Comparison of ENCODE assay signal across 16 cellular contexts in the genomic region with DNA sequence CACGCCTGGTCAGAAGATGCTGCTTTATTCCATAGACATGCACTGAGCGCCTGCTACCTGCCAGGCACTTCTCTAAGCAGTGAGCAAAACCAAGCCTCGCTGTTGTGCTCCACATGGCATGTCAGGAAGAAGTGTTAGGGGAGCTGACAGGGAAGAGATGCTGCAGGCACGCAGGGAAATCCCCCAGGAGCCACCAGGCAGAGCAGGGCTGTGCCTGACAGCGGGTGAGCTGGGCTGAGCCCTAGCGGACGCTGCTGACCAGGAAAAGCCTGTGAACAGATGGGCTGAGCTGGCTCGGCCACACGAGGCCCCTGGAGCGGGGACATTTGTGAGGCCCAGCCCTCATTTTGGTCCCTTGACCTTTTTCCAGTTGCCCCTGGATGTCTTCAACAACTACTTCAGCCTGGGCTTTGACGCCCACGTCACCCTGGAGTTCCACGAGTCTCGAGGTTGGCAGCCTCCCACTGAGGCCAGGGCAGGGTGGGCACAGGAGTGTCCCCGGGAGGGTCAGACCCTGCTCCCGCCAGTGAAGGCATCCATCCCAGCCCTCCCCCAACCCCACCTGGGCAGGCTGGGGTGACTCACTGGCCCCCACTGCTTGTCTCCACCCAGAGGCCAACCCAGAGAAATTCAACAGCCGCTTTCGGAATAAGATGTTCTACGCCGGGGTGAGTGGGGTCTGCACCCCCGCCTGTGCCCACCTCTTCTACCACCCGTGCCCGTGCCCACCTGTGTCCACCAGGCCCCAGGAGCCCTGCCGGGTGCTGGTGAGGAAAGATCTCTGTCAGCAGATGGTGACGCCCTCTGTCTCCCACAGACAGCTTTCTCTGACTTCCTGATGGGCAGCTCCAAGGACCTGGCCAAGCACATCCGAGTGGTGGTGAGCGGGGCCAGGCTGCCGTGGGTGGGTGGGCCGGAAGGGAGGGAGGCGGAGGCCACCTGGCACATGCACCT. TPM values are rescaled to one million over a fixed set of nuclear protein-coding genes. Genes with fewer than 3 reads are reported as not detected.
DNase-seq lines count a peak whose midpoint lies in the region; ATAC-seq and TF ChIP-seq lines count a peak whose summit lies in the region.
"Had no signal": no experiment of that assay in that cellular context is flagged by ENCODE, and none has a peak within 500 bp of the region (broad histone marks: within the 10 kb centered on the region; RNA-seq: fewer than 3 reads in every experiment).

No MANE protein-coding gene starts in this region.

- H3K4me3 Mint-ChIP-seq in CD4-positive, alpha-beta memory T cell, result no peak overlapping the region
- peak overlapping the region; percentile 52 for H3K4me3 Mint-ChIP-seq in neural progenitor cell
- H3K4me3 Mint-ChIP-seq: CD8-positive, alpha-beta T cell had no signal

- H3K9me3 ChIP-seq in CD4-positive, alpha-beta memory T cell (ENCODE audit: control insufficient read depth in 1 of 2, low read length in 2 of 2), result no peaks in the 10 kb centered on the region
- no peaks in the 10 kb centered on the region for H3K9me3 ChIP-seq in neural progenitor cell (ENCODE audit: low read depth)
- H3K9me3 ChIP-seq: BE2C had no signal

- no peak overlapping the region for H3K9ac ChIP-seq in neural progenitor cell

- H2AFZ ChIP-seq in neural progenitor cell (replicated peaks), result no peak overlapping the region

- H3F3A ChIP-seq in neural progenitor cell (ENCODE audit: low read depth), result peaks cover 10% of the 10 kb centered on the region

- CTCF ChIA-PET in CD4-positive, alpha-beta memory T cell (lab: Charles Lee; ENCODE audit: partially characterized antibody), result interaction anchor here (1.3 to 15.2 kb wide), 2 partner anchors 16 to 24 kb away, joined by 3 to 469 read pairs; a partner anchor contains a TSS

- POLR2A ChIA-PET in CD4-positive, alpha-beta memory T cell (lab: Charles Lee; ENCODE audit: partially characterized antibody), result interaction anchor here (0.7 to 19.9 kb wide), 2 partner anchors 13 to 23 kb away, joined by 3 to 334 read pairs; a partner anchor contains a TSS

- TF ChIP-seq CTCF in dorsolateral prefrontal cortex (IDR thresholded peaks at IDR 0.05 in 54 of 56, conservative IDR thresholded peaks at IDR 0.05 in 2 of 56; ENCODE audit: low read depth in 1 of 56, partially characterized antibody in 56 of 56), result no peak
- TF ChIP-seq CTCF in neural progenitor cell (IDR thresholded peaks at IDR 0.05), result no peak

- peaks cover 63% of the 10 kb centered on the region for H3K36me3 ChIP-seq in CD4-positive, alpha-beta memory T cell (ENCODE audit: insufficient read depth, low read length)
- H3K36me3 ChIP-seq in neural progenitor cell, result no peaks in the 10 kb centered on the region
- H3K36me3 ChIP-seq: BE2C had no signal

- H3K27ac ChIP-seq in CD4-positive, alpha-beta memory T cell (ENCODE audit: low read depth, low read length), result no peak overlapping the region
- H3K27ac ChIP-seq in dorsolateral prefrontal cortex (peak overlapping the region in 39 of 59 donors; percentile 0 to 69 (median 42)), neural progenitor cell (no peak overlapping the region)
- H3K27ac ChIP-seq: C4-2B had no signal

- ATAC-seq in GM19035 (IDR thresholded peaks at IDR 0.05; ENCODE audit: unreplicated experiment) (no peak), GM19452 (IDR thresholded peaks at IDR 0.05; ENCODE audit: unreplicated experiment) (no peak)
- ATAC-seq: CD8-positive, alpha-beta T cell had no signal

- no peaks in the 10 kb centered on the region for H3K4me1 ChIP-seq in CD4-positive, alpha-beta memory T cell (ENCODE audit: insufficient read depth, low read length)
- peaks cover 8% of the 10 kb centered on the region for H3K4me1 ChIP-seq in neural progenitor cell
- H3K4me1 ChIP-seq: BE2C had no signal

- H3K79me2 ChIP-seq in neural progenitor cell (ENCODE audit: low read depth), result no peaks in the 10 kb centered on the region

- H3K27me3 Mint-ChIP-seq in CD4-positive, alpha-beta memory T cell, result no peaks in the 10 kb centered on the region
- peaks cover 4% of the 10 kb centered on the region for H3K27me3 Mint-ChIP-seq in neural progenitor cell (ENCODE audit: insufficient read depth, low read depth)

- H3K4me1 Mint-ChIP-seq in CD4-positive, alpha-beta memory T cell, result peaks cover 0 to 6% (median 5%) of the 10 kb centered on the region in 4 donors
- H3K4me1 Mint-ChIP-seq in neural progenitor cell, result peaks cover 12% of the 10 kb centered on the region

- no peak overlapping the region for H3K4me2 ChIP-seq in neural progenitor cell

- H4K20me1 ChIP-seq in neural progenitor cell (ENCODE audit: low read depth), result peaks cover 22% of the 10 kb centered on the region

- H3K27me3 ChIP-seq in CD4-positive, alpha-beta memory T cell (ENCODE audit: insufficient read depth, low read length), result no peaks in the 10 kb centered on the region
- H3K27me3 ChIP-seq in dorsolateral prefrontal cortex (no peaks in the 10 kb centered on the region), neural progenitor cell (no peaks in the 10 kb centered on the region)
- H3K27me3 ChIP-seq: BE2C had no signal

- peak overlapping the region in 4 of 7 donors; percentile 30 to 68 (median 33) for H3K27ac Mint-ChIP-seq in CD4-positive, alpha-beta memory T cell
- no peak overlapping the region for H3K27ac Mint-ChIP-seq in neural progenitor cell
- H3K27ac Mint-ChIP-seq: CD8-positive, alpha-beta T cell had no signal

- peaks cover 30 to 57% of the 10 kb centered on the region in 2 donors for H3K36me3 Mint-ChIP-seq in CD4-positive, alpha-beta memory T cell
- H3K36me3 Mint-ChIP-seq in neural progenitor cell, result peaks cover 11% of the 10 kb centered on the region

- intact Hi-C loops in CD4-positive, alpha-beta memory T cell (cut with micrococcal nuclease), result no loop called here
- intact Hi-C loops in dorsolateral prefrontal cortex (cut with DNase I), result loop anchor here in 1 of 2 donors (10.0 kb wide), 1 partner anchor 391 kb away; no protein-coding TSS in a partner anchor

- DNase-seq in CD4-positive, alpha-beta memory T cell, result no peak
- peak; percentile 63 for DNase-seq in SK-N-DZ (ENCODE audit: low spot score)
- DNase-seq in dorsolateral prefrontal cortex, result peak in 1 of 10 donors; percentile 31
- DNase-seq in neural progenitor cell (ENCODE audit: low spot score), result no peak
- DNase-seq in activated CD4-positive, alpha-beta T cell treated with anti-CD3 and anti-CD28 coated beads, Interleukin-2, amount 50 U/mL, for 4 hours, result no peak
- DNase-seq: BE2C, COR-L47, DMS153, DMS79 treated with DMSO at 0.1 percent for 48 hours, EL, HCEC 1CT had no signal

- H3K9me3 Mint-ChIP-seq in CD4-positive, alpha-beta memory T cell, result peaks cover 0 to 2% (median 0%) of the 10 kb centered on the region in 8 donors
- H3K9me3 Mint-ChIP-seq in neural progenitor cell, result no peaks in the 10 kb centered on the region
- H3K9me3 Mint-ChIP-seq: CD8-positive, alpha-beta T cell had no signal

- H3K4me3 ChIP-seq in CD4-positive, alpha-beta memory T cell (ENCODE audit: low read length in 2 of 2), result no peak overlapping the region
- H3K4me3 ChIP-seq in dorsolateral prefrontal cortex, result no peak overlapping the region
- no peak overlapping the region for H3K4me3 ChIP-seq in neural progenitor cell

RNA-seq across cellular contexts. Expression of a gene that starts 7.4 kb away (rescaled TPM):
- total RNA-seq in CD4-positive, alpha-beta memory T cell, result 1 to 10 TPM; 4.7 to 5.6 TPM
- polyA plus RNA-seq in CD4-positive, alpha-beta memory T cell, result not detected
- polyA plus RNA-seq in SK-N-DZ (2014; cell fraction: cytosol; rRNA removed), result 2,839 and 3,450 TPM in 2 replicates
- 2,101 and 2,397 TPM in 2 replicates for polyA plus RNA-seq in SK-N-DZ (2014; cell fraction: nucleus; rRNA removed)
- total RNA-seq in dorsolateral prefrontal cortex (10 to 100 TPM in 95 of 120 experiments, 1 to 10 TPM in 25; 4.6 to 45.3 (median 12.9) TPM), neural progenitor cell (ENCODE audit: low replicate concordance) (600 and 1,035 TPM in 2 replicates)

RNA-seq across cellular contexts. Expression of a gene that starts 17.5 kb away (rescaled TPM):
- total RNA-seq in CD4-positive, alpha-beta memory T cell, result not detected
- polyA plus RNA-seq in CD4-positive, alpha-beta memory T cell, result under 1 TPM; 0.12 to 0.16 TPM
- 2.3 and 4.6 TPM in 2 replicates for polyA plus RNA-seq in SK-N-DZ (2014; cell fraction: cytosol; rRNA removed)
- polyA plus RNA-seq in SK-N-DZ (2014; cell fraction: nucleus; rRNA removed), result 1.6 and 2.3 TPM in 2 replicates
- total RNA-seq in dorsolateral prefrontal cortex, result 10 to 100 TPM in 56 of 120 experiments, 1 to 10 TPM in 64; 2.7 to 25.0 (median 9.7) TPM
- 0.31 TPM in 1 of 2 replicates, not detected in the other for total RNA-seq in neural progenitor cell (ENCODE audit: low replicate concordance)
- polyA plus RNA-seq: AG04450 had no signal

RNA-seq across cellular contexts. Expression of a gene that starts 26.8 kb away (rescaled TPM):
- 100 to 1,000 TPM; 230 to 235 TPM for total RNA-seq in CD4-positive, alpha-beta memory T cell
- 10 to 100 TPM; 34.8 to 78.9 TPM for polyA plus RNA-seq in CD4-positive, alpha-beta memory T cell
- polyA plus RNA-seq in SK-N-DZ (2014; cell fraction: cytosol; rRNA removed), result 54.5 and 58.7 TPM in 2 replicates
- 148 and 162 TPM in 2 replicates for polyA plus RNA-seq in SK-N-DZ (2014; cell fraction: nucleus; rRNA removed)
- total RNA-seq in dorsolateral prefrontal cortex, result 100 to 1,000 TPM; 142 to 475 (median 319) TPM
- 12.5 and 55.5 TPM in 2 replicates for total RNA-seq in neural progenitor cell (ENCODE audit: low replicate concordance)

Comparison
In these comparisons a context has a peak if more than half of its experiments do, and no peak if none do; other contexts are left out.
1. H3K27ac ChIP-seq: peak in dorsolateral prefrontal cortex (39 of 59); none in CD4-positive, alpha-beta memory T cell (single experiment) and neural progenitor cell (single experiment).
2. RNA of a gene that starts 7.4 kb away (total RNA-seq): 600 to 1,035 TPM in neural progenitor cell; 4.6 to 45.3 TPM in dorsolateral prefrontal cortex and 4.7 to 5.6 TPM in CD4-positive, alpha-beta memory T cell; every median in the first group is over 10 times any median in the second.